In the genomic region with DNA sequence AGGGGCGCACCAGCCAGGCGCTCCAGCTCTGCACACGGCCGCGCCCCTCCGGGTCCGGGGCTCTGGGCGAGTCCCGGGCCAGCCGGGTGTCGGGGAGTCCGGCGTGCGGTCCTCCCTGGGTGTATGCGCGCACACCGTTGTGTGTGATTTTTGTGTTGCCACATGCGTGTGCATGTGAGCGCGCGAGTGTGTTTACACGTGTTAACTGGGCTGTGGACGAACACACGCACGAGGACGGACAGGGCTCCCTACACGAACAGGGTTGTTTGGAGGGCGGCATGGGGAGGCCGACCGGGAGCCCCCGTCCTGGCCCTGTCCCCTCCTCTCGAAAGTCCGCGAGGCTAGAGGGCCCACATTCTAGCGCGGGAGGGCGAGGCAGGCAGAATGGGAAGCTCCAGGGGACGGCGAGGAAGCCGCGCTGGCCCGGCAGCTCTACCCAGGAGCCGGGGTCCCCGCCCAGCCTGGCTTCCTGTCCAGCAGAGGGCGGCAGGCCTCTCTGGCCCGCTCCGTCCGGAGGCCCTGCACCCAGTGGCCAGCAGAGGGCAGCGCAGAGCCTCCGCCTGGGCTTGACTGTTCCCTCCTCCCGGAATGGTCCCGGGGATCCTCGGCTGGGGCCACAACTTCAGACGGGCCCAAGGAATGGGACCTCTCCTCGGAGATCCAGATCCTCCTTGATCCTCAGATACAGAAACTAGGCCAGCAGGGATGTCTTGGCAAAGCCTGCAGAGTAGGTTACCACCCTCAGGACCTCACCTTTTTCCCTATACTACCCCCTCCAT, we compare ENCODE assay signal across 1 cellular context.
TF ChIP-seq lines count a peak whose summit lies in the region.

No MANE protein-coding gene starts in this region.

TF ChIP-seq in WTC11, 78 proteins besides CTCF, POLR2A, EP300 and RAD21 (continued from another document):
- TF ChIP-seq, protein P1, sequence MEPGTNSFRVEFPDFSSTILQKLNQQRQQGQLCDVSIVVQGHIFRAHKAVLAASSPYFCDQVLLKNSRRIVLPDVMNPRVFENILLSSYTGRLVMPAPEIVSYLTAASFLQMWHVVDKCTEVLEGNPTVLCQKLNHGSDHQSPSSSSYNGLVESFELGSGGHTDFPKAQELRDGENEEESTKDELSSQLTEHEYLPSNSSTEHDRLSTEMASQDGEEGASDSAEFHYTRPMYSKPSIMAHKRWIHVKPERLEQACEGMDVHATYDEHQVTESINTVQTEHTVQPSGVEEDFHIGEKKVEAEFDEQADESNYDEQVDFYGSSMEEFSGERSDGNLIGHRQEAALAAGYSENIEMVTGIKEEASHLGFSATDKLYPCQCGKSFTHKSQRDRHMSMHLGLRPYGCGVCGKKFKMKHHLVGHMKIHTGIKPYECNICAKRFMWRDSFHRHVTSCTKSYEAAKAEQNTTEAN (CRISPR knock-in tag; IDR thresholded peaks at IDR 0.05) = peak; percentile 81; the same call in 1 of the 2 replicates
- TF ChIP-seq GABPB1 (CRISPR knock-in tag; IDR thresholded peaks at IDR 0.05) (no peak), CBFB (CRISPR knock-in tag; IDR thresholded peaks at IDR 0.05; ENCODE audit: low read depth) (peak; percentile 61; the same call in 1 of the 2 replicates), SP1 (CRISPR knock-in tag; conservative IDR thresholded peaks at IDR 0.05) (0 out of 2 replicates have a peak, but pooled peaks have one; percentile 53), ZNF232 (CRISPR knock-in tag; IDR thresholded peaks at IDR 0.05) (0 out of 2 replicates have a peak, but pooled peaks have one; percentile 49), OVOL2 (CRISPR knock-in tag; IDR thresholded peaks at IDR 0.05; ENCODE audit: borderline replicate concordance) (no peak), USF2 (CRISPR knock-in tag; IDR thresholded peaks at IDR 0.05) (peak; percentile 16; the same call in 1 of the 2 replicates), ZBTB21 (CRISPR knock-in tag; IDR thresholded peaks at IDR 0.05; ENCODE audit: borderline replicate concordance) (peak; percentile 74; the same call in 1 of the 2 replicates)
